32 cellular contexts compared by ENCODE assay signal in genomic region chr1:241479294-241479693, GRCh38. TPM values are rescaled to one million over a fixed set of nuclear protein-coding genes. Genes with fewer than 3 reads are reported as not detected.
"Had no signal": no experiment of that assay in that cellular context is flagged by ENCODE, and none has a peak within 500 bp of the region (broad histone marks: within the 10 kb centered on the region; RNA-seq: fewer than 3 reads in every experiment).

No MANE protein-coding gene starts in this region.

- H3K36me3 Mint-ChIP-seq: activated naive CD4-positive, alpha-beta T cell treated with anti-CD3 and anti-CD28 coated beads, Interleukin-2, amount 50 U/mL, for 72 hours; WTC11 had no signal

- H3K27me3 ChIP-seq: adrenal gland, body of pancreas, breast epithelium, Peyer's patch, SJSA1 had no signal

- H3K9me3 ChIP-seq: adrenal gland, body of pancreas, breast epithelium, Peyer's patch, SJSA1 had no signal

- H3K4me3 ChIP-seq: adrenal gland, body of pancreas, breast epithelium, Peyer's patch, SJSA1 had no signal

- H3K27ac ChIP-seq: adrenal gland, body of pancreas, breast epithelium, KMS-11, Peyer's patch, SJSA1 had no signal

- H3K4me2 ChIP-seq: KMS-11 had no signal

- H3K9ac ChIP-seq: KMS-11 had no signal

- DNase-seq: activated CD4-positive, alpha-beta T cell treated with anti-CD3 and anti-CD28 coated beads for 36 hours; activated CD4-positive, alpha-beta T cell treated with anti-CD3 and anti-CD28 coated beads, Interleukin-2, amount 10 ng/mL, durations not matched to agents 7 days and 5 days; activated CD4-positive, alpha-beta T cell treated with anti-CD3 and anti-CD28 coated beads, Interleukin-2, amount 50 U/mL, for 48 hours; activated CD8-positive, alpha-beta T cell treated with anti-CD3 and anti-CD28 coated beads, Interleukin-2, amount 10 ng/mL, durations not matched to agents 7 days and 5 days; activated gamma-delta T cell; activated naive CD4-positive, alpha-beta T cell treated with Interleukin-2 at 50 U/mL for 16 hours; activated T-cell treated with anti-CD3 and anti-CD28 coated beads, Interleukin-2, amount 50 U/mL, for 24 hours; adrenal gland; body of pancreas; cerebellar nuclear complex; MM.1S; NCI-H1092; NCI-H1436 treated with DMSO at 0.1 percent for 48 hours; NCI-H1694 treated with DMSO at 0.1 percent for 48 hours; NCI-H2029; NCI-H345; NCI-H524 treated with DMSO at 0.1 percent for 48 hours; PC-3; Peyer's patch; RPMI8226; SHP77 treated with DMSO at 0.1 percent for 48 hours had no signal

- H3K36me3 ChIP-seq: adrenal gland, breast epithelium, Peyer's patch, SJSA1 had no signal

- H3K4me1 ChIP-seq: adrenal gland, body of pancreas, breast epithelium, Peyer's patch had no signal

- H3K9me3 Mint-ChIP-seq: activated CD4-positive, alpha-beta T cell treated with anti-CD3 and anti-CD28 coated beads, Interleukin-2, amount 10 ng/mL, durations not matched to agents 7 days and 5 days; activated naive CD4-positive, alpha-beta T cell treated with anti-CD3 and anti-CD28 coated beads, Interleukin-2, amount 50 U/mL, for 72 hours; activated T-cell treated with anti-CD3 and anti-CD28 coated beads, Interleukin-2, amount 50 U/mL, for 24 hours; activated T-helper 2 cell treated with anti-CD3 and anti-CD28 coated beads, Interferon-gamma antibody, Interleukin-2, Interleukin-4, amounts not matched to agents 10 μg/mL and 5 μg/mL and 100 μg/mL, durations not matched to agents 14 hours and 24 hours and 36 hours; T-helper 1 cell treated with Interleukin-12 subunit alpha and Interleukin-12 subunit beta and Interleukin-4 antibody, amounts not matched to agents 30 μg/mL and 1 μg/mL, for 36 hours; T-helper 2 cell treated with Interferon-gamma antibody and Interleukin-4, amounts not matched to agents 5 μg/mL and 100 μg/mL, for 36 hours had no signal

- H3K4me1 Mint-ChIP-seq: activated CD4-positive, alpha-beta T cell treated with anti-CD3 and anti-CD28 coated beads, Interleukin-2, amount 10 ng/mL, durations not matched to agents 7 days and 5 days; WTC11 had no signal

- H3K4me3 Mint-ChIP-seq: activated CD4-positive, alpha-beta T cell treated with anti-CD3 and anti-CD28 coated beads for 36 hours; activated CD4-positive, alpha-beta T cell treated with anti-CD3 and anti-CD28 coated beads, Interleukin-2, amount 10 ng/mL, durations not matched to agents 7 days and 5 days; activated CD8-positive, alpha-beta T cell treated with anti-CD3 and anti-CD28 coated beads, Interleukin-2, amount 10 ng/mL, durations not matched to agents 7 days and 5 days; activated T-cell treated with anti-CD3 and anti-CD28 coated beads, Interleukin-2, amount 50 U/mL, for 24 hours; T-helper 1 cell treated with Interleukin-12 subunit alpha and Interleukin-12 subunit beta and Interleukin-4 antibody, amounts not matched to agents 30 μg/mL and 1 μg/mL, for 36 hours; T-helper 2 cell treated with Interferon-gamma antibody and Interleukin-4, amounts not matched to agents 5 μg/mL and 100 μg/mL, for 36 hours; WTC11 had no signal

- ATAC-seq: activated CD4-positive, alpha-beta T cell treated with anti-CD3 and anti-CD28 coated beads for 36 hours; activated CD4-positive, CD25-positive, alpha-beta regulatory T cell treated with anti-CD3 and anti-CD28 coated beads, Interleukin-2, amount 50 U/mL, for 24 hours; activated CD8-positive, alpha-beta T cell treated with anti-CD3 and anti-CD28 coated beads, Interleukin-2, amount 10 ng/mL, durations not matched to agents 7 days and 5 days; activated naive CD4-positive, alpha-beta T cell treated with anti-CD3 and anti-CD28 coated beads, Interleukin-2, amount 50 U/mL, for 72 hours; body of pancreas; PC-3; SK-N-SH treated with all-trans-retinoic acid at 6 μM for 48 hours; WTC11 had no signal

- H3K27ac Mint-ChIP-seq: activated CD4-positive, alpha-beta T cell treated with anti-CD3 and anti-CD28 coated beads for 36 hours; activated CD4-positive, alpha-beta T cell treated with anti-CD3 and anti-CD28 coated beads, Interleukin-2, amount 10 ng/mL, durations not matched to agents 7 days and 5 days; activated CD8-positive, alpha-beta T cell treated with anti-CD3 and anti-CD28 coated beads, Interleukin-2, amount 10 ng/mL, durations not matched to agents 7 days and 5 days; activated naive CD4-positive, alpha-beta T cell treated with anti-CD3 and anti-CD28 coated beads, Interleukin-2, amount 50 U/mL, for 72 hours; activated T-cell treated with anti-CD3 and anti-CD28 coated beads, Interleukin-2, amount 50 U/mL, for 24 hours; activated T-helper 2 cell treated with anti-CD3 and anti-CD28 coated beads, Interferon-gamma antibody, Interleukin-2, Interleukin-4, amounts not matched to agents 10 μg/mL and 5 μg/mL and 100 μg/mL, durations not matched to agents 14 hours and 24 hours and 36 hours; T-helper 1 cell treated with Interleukin-12 subunit alpha and Interleukin-12 subunit beta and Interleukin-4 antibody, amounts not matched to agents 30 μg/mL and 1 μg/mL, for 36 hours; T-helper 2 cell treated with Interferon-gamma antibody and Interleukin-4, amounts not matched to agents 5 μg/mL and 100 μg/mL, for 36 hours; WTC11 had no signal

RNA-seq across cellular contexts. Expression of gene KMO, which starts 52.9 kb away (rescaled TPM):
- total RNA-seq: activated CD8-positive, alpha-beta T cell treated with anti-CD3 and anti-CD28 coated beads, Interleukin-2, amount 10 ng/mL, durations not matched to agents 7 days and 5 days; activated naive CD4-positive, alpha-beta T cell treated with anti-CD3 and anti-CD28 coated beads, Interleukin-2, amount 50 U/mL, for 72 hours; LHCN-M2; WTC11 had no signal
